In the genomic region with DNA sequence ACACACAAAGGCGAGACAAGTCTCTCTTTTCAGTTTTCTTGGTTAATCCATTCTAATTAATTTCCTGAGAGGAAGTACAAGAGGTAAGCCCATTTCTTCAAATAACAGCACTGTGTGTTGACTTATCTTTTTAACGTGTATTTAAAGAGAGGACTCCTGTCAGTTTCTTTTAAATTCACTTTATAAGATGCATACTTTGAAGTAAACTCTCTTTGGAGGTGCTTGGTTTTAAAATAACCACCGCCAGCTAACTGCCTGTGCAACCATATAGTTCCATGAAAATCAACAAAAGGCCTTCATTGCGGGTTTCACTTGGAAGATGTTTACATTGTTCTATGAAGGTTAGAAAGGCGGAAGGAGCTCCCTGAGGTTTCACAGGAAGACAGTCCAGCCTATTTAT, we compare ENCODE assay signal across 18 cellular contexts. TPM values are rescaled to one million over a fixed set of nuclear protein-coding genes. Genes with fewer than 3 reads are reported as not detected.
DNase-seq lines count a peak whose midpoint lies in the region; ATAC-seq, FAIRE-seq and TF ChIP-seq lines count a peak whose summit lies in the region.
"Had no signal": no experiment of that assay in that cellular context is flagged by ENCODE, and none has a peak within 500 bp of the region (broad histone marks: within the 10 kb centered on the region; RNA-seq: fewer than 3 reads in every experiment).

No MANE protein-coding gene starts in this region.

- no peak overlapping the region for H3K4me2 ChIP-seq in OCI-LY3 (ENCODE audit: low read length)

- H3K9me3 ChIP-seq in OCI-LY3 (ENCODE audit: insufficient read depth, low read length) (no peaks in the 10 kb centered on the region; the same call in 1 of the 2 replicates), pancreas (no peaks in the 10 kb centered on the region), MG63 (no peaks in the 10 kb centered on the region)
- H3K9me3 ChIP-seq: heart left ventricle had no signal

- CTCF ChIA-PET in activated CD4-positive, alpha-beta T cell treated with anti-CD3 and anti-CD28 coated beads for 36 hours (lab: Charles Lee), result interaction anchor here (0.6 to 2.5 kb wide), 5 partner anchors 9 to 319 kb away, joined by 3 to 9 read pairs (median 4); no protein-coding TSS in a partner anchor

- H3K9ac ChIP-seq in OCI-LY3 (ENCODE audit: low read length), result no peak overlapping the region

- 73 to 79% methylated on average over 5 of the region's 5 CpGs for WGBS in pancreas, 2 donors

- H3K79me2 ChIP-seq in OCI-LY3 (ENCODE audit: low read length), result no peaks in the 10 kb centered on the region

- H3K27ac Mint-ChIP-seq in activated CD4-positive, alpha-beta T cell treated with anti-CD3 and anti-CD28 coated beads for 36 hours, result peak overlapping the region; percentile 91

- H3K27ac ChIP-seq in OCI-LY3 (ENCODE audit: low read length) (no peak overlapping the region), pancreas (no peak overlapping the region)

- H3K4me1 ChIP-seq in OCI-LY3 (ENCODE audit: low read length) (peaks cover 6% of the 10 kb centered on the region; the same call in 1 of the 2 replicates), pancreas (peaks cover 0 to 4% (median 0%) of the 10 kb centered on the region in 3 donors)

- H3K4me3 ChIP-seq in OCI-LY3 (ENCODE audit: low read length) (no peak overlapping the region), pancreas (no peak overlapping the region), MG63 (no peak overlapping the region)
- H3K4me3 ChIP-seq: heart left ventricle had no signal

- peak overlapping the region; percentile 46 for H3K4me3 Mint-ChIP-seq in activated CD4-positive, alpha-beta T cell treated with anti-CD3 and anti-CD28 coated beads for 36 hours
- H3K4me3 Mint-ChIP-seq: naive B cell had no signal

- intact Hi-C loops in activated CD4-positive, alpha-beta T cell treated with anti-CD3 and anti-CD28 coated beads for 36 hours (cut with DNase I, micrococcal nuclease), result loop anchor here (1.0 kb wide), 1 partner anchor 13 kb away; a partner anchor contains a TSS
- intact Hi-C loops in pancreas (cut with DNase I), result no loop called here

- no peak for DNase-seq in activated CD4-positive, alpha-beta T cell treated with anti-CD3 and anti-CD28 coated beads for 36 hours
- no peak for DNase-seq in activated CD4-positive, alpha-beta T cell treated with anti-CD3 and anti-CD28 coated beads, Interleukin-2, amount 50 U/mL, for 4 hours
- peak; percentile 12 for DNase-seq in astrocyte of the hippocampus (ENCODE audit: low read depth, low spot score)
- DNase-seq in pancreas, result no peak
- DNase-seq in left lobe of liver (ENCODE audit: low spot score), result no peak
- DNase-seq in C1 segment of cervical spinal cord (lab: John Stamatoyannopoulos, UW), result no peak
- no peak for DNase-seq in MG63
- DNase-seq: 8988T, erythroblast, heart left ventricle, naive B cell, NCI-H1694, NCI-H524 treated with DMSO at 0.1 percent for 48 hours had no signal

- H3K27me3 ChIP-seq in OCI-LY3 (ENCODE audit: low read depth, low read length), result no peaks in the 10 kb centered on the region
- no peaks in the 10 kb centered on the region for H3K27me3 ChIP-seq in pancreas
- H3K27me3 ChIP-seq in MG63, result no peaks in the 10 kb centered on the region
- H3K27me3 ChIP-seq: heart left ventricle had no signal

- no peaks in the 10 kb centered on the region for H3K36me3 Mint-ChIP-seq in activated CD4-positive, alpha-beta T cell treated with anti-CD3 and anti-CD28 coated beads for 36 hours (ENCODE audit: low read depth)
- H3K36me3 Mint-ChIP-seq: naive B cell had no signal

- H3K9me3 Mint-ChIP-seq in activated CD4-positive, alpha-beta T cell treated with anti-CD3 and anti-CD28 coated beads for 36 hours (ENCODE audit: low read depth), result no peaks in the 10 kb centered on the region
- H3K9me3 Mint-ChIP-seq: naive B cell had no signal

- POLR2A ChIA-PET in activated CD4-positive, alpha-beta T cell treated with anti-CD3 and anti-CD28 coated beads for 36 hours (lab: Charles Lee), result interaction anchor here (1.5 kb wide), 1 partner anchor 11 kb away, joined by 4 read pairs; no protein-coding TSS in a partner anchor

- H3K36me3 ChIP-seq in OCI-LY3 (replicated peaks; ENCODE audit: low read depth, low read length) (no peaks in the 10 kb centered on the region), pancreas (no peaks in the 10 kb centered on the region), MG63 (no peaks in the 10 kb centered on the region)
- H3K36me3 ChIP-seq: heart left ventricle had no signal

- peak; percentile 20 for ATAC-seq in activated CD4-positive, alpha-beta T cell treated with anti-CD3 and anti-CD28 coated beads for 36 hours
- ATAC-seq in pancreas, result no peak
- ATAC-seq in left lobe of liver, result no peak
- ATAC-seq: heart left ventricle, Right ventricle myocardium inferior had no signal

- H2AFZ ChIP-seq in OCI-LY3 (ENCODE audit: low read depth, low read length), result peak overlapping the region; percentile 62; the same call in 1 of the 2 replicates

- H4K20me1 ChIP-seq in OCI-LY3 (ENCODE audit: insufficient read depth, low read length), result no peaks in the 10 kb centered on the region

- no peak for TF ChIP-seq CTCF in OCI-LY3 (IDR thresholded peaks at IDR 0.05; ENCODE audit: low read depth, low read length)
- TF ChIP-seq CTCF in pancreas (IDR thresholded peaks at IDR 0.05), result no peak

- no peaks in the 10 kb centered on the region for H3K27me3 Mint-ChIP-seq in activated CD4-positive, alpha-beta T cell treated with anti-CD3 and anti-CD28 coated beads for 36 hours
- H3K27me3 Mint-ChIP-seq: naive B cell had no signal

- peaks cover 49% of the 10 kb centered on the region for H3K4me1 Mint-ChIP-seq in activated CD4-positive, alpha-beta T cell treated with anti-CD3 and anti-CD28 coated beads for 36 hours

- FAIRE-seq in pancreas (lab: Jason Lieb, UNC), result peak; percentile 43
- FAIRE-seq: D721Med, TTC549 had no signal

RNA-seq across cellular contexts. Expression of a gene that starts 13.1 kb away (rescaled TPM):
- 10 to 100 TPM; 28.1 to 36.0 TPM for total RNA-seq in activated CD4-positive, alpha-beta T cell treated with anti-CD3 and anti-CD28 coated beads for 36 hours
- total RNA-seq in pancreas (10 to 100 TPM; 11.6 to 43.2 (median 15.7) TPM), left lobe of liver (54.6 TPM)
- polyA plus RNA-seq in pancreas, result 1 to 10 TPM; 3.7 to 5.2 TPM
- 4.8 and 5.5 TPM in 2 replicates for total RNA-seq in MG63 (2014; rRNA removed; shearing (Covaris generic); ENCODE audit: low replicate concordance)

RNA-seq across cellular contexts. Expression of a gene that starts 50.9 kb away (rescaled TPM):
- not detected for total RNA-seq in activated CD4-positive, alpha-beta T cell treated with anti-CD3 and anti-CD28 coated beads for 36 hours
- not detected for total RNA-seq in pancreas
- not detected for polyA plus RNA-seq in pancreas
- not detected for total RNA-seq in left lobe of liver
- not detected in 2 replicates for total RNA-seq in MG63 (2014; rRNA removed; shearing (Covaris generic); ENCODE audit: low replicate concordance)
- total RNA-seq: heart left ventricle, Right ventricle myocardium inferior, skeletal muscle tissue had no signal
- polyA plus RNA-seq: heart left ventricle had no signal

Comparison
In these comparisons a context has a peak if more than half of its experiments do, and no peak if none do; other contexts are left out.
1. intact Hi-C loops: an anchor here in activated CD4-positive, alpha-beta T cell treated with anti-CD3 and anti-CD28 coated beads for 36 hours (1.0 kb wide); none called in pancreas.